1 cellular context compared by ENCODE assay signal in genomic region chr16:89922884-89923639, GRCh38.
TF ChIP-seq lines count a peak whose summit lies in the region.

Gene TUBB3, plus strand, starts transcription at chr16:89923342. Its CDS starts 60 bp downstream, at chr16:89923402.

TF ChIP-seq in HepG2, 621 proteins besides CTCF, POLR2A, EP300 and RAD21 (continued from another document and continues in another):
- TF ChIP-seq ZNF512B (CRISPR knock-in tag; IDR thresholded peaks at IDR 0.05; ENCODE audit: borderline replicate concordance) = no peak
- TF ChIP-seq ZNF20 (CRISPR knock-in tag; IDR thresholded peaks at IDR 0.05) = no peak; the same call in 1 of the 2 replicates
- TF ChIP-seq SP2 (CRISPR knock-in tag; IDR thresholded peaks at IDR 0.05) = 0 out of 2 replicates have a peak, but pooled peaks have one; percentile 6
- peak; percentile 73 for TF ChIP-seq ZFY (CRISPR knock-in tag; IDR thresholded peaks at IDR 0.05)
- no peak; the same call in 1 of the 2 replicates for TF ChIP-seq ZNF616 (CRISPR knock-in tag; IDR thresholded peaks at IDR 0.05; ENCODE audit: low read depth)
- TF ChIP-seq ZFAT (CRISPR knock-in tag; conservative IDR thresholded peaks at IDR 0.05) = no peak
- no peak; the same call in 1 of the 2 replicates for TF ChIP-seq ZBTB7A (CRISPR knock-in tag; IDR thresholded peaks at IDR 0.05)
- TF ChIP-seq FOXO4 (CRISPR knock-in tag; conservative IDR thresholded peaks at IDR 0.05) = no peak
- no peak for TF ChIP-seq ZMYM3 (CRISPR knock-in tag; IDR thresholded peaks at IDR 0.05)
- TF ChIP-seq ZBTB37 (CRISPR knock-in tag; IDR thresholded peaks at IDR 0.05) = no peak
- no peak for TF ChIP-seq ISL2 (CRISPR knock-in tag; IDR thresholded peaks at IDR 0.05)
- TF ChIP-seq ZNF780A (CRISPR knock-in tag; IDR thresholded peaks at IDR 0.05) = no peak
- TF ChIP-seq E2F5 (CRISPR knock-in tag; conservative IDR thresholded peaks at IDR 0.05) = peak; percentile 55; the same call in 1 of the 2 replicates
- no peak for TF ChIP-seq ZFP90 (CRISPR knock-in tag; IDR thresholded peaks at IDR 0.05; ENCODE audit: borderline replicate concordance)
- peak; percentile 12; the same call in 1 of the 2 replicates for TF ChIP-seq BORCS8-MEF2B (CRISPR knock-in tag; IDR thresholded peaks at IDR 0.05)
- 0 out of 2 replicates have a peak, but pooled peaks have one; percentile 55 for TF ChIP-seq MEF2D (CRISPR knock-in tag; IDR thresholded peaks at IDR 0.05)
- no peak for TF ChIP-seq ATF3 (CRISPR knock-in tag; IDR thresholded peaks at IDR 0.05)
- TF ChIP-seq STAT5B (CRISPR knock-in tag; IDR thresholded peaks at IDR 0.05) = no peak
- no peak for TF ChIP-seq ZSCAN9 (CRISPR knock-in tag; IDR thresholded peaks at IDR 0.05; ENCODE audit: borderline replicate concordance)
- TF ChIP-seq ATF7-NPFF (CRISPR knock-in tag; IDR thresholded peaks at IDR 0.05; ENCODE audit: low read depth) = peak; percentile 90
- peak; percentile 36; the same call in 1 of the 2 replicates for TF ChIP-seq MTF1 (CRISPR knock-in tag; IDR thresholded peaks at IDR 0.05)
- no peak; the same call in 1 of the 2 replicates for TF ChIP-seq SSRP1 (CRISPR knock-in tag; IDR thresholded peaks at IDR 0.05)
- 0 out of 2 replicates have a peak, but pooled peaks have one; percentile 31 for TF ChIP-seq JUND (CRISPR knock-in tag; IDR thresholded peaks at IDR 0.05)
- peak; percentile 57 for TF ChIP-seq ZNF777 (CRISPR knock-in tag; IDR thresholded peaks at IDR 0.05)
- TF ChIP-seq ZBTB1 (CRISPR knock-in tag; IDR thresholded peaks at IDR 0.05; ENCODE audit: borderline replicate concordance) = peak; percentile 96
- TF ChIP-seq CAMTA2 (CRISPR knock-in tag; IDR thresholded peaks at IDR 0.05; ENCODE audit: borderline replicate concordance) = peak; percentile 85; the same call in 1 of the 2 replicates
- no peak for TF ChIP-seq HOXA7 (CRISPR knock-in tag; IDR thresholded peaks at IDR 0.05)
- no peak for TF ChIP-seq DMTF1 (CRISPR knock-in tag; IDR thresholded peaks at IDR 0.05)
- no peak for TF ChIP-seq MAF1 (CRISPR knock-in tag; IDR thresholded peaks at IDR 0.05; ENCODE audit: borderline replicate concordance)
- no peak for TF ChIP-seq DNMT1 (CRISPR knock-in tag; IDR thresholded peaks at IDR 0.05)
- TF ChIP-seq E2F1 (CRISPR knock-in tag; IDR thresholded peaks at IDR 0.05) = no peak
- TF ChIP-seq BCL3 (CRISPR knock-in tag; IDR thresholded peaks at IDR 0.05) = no peak; the same call in none of the 2 replicates
- no peak; the same call in 1 of the 2 replicates for TF ChIP-seq ZNF607 (CRISPR knock-in tag; IDR thresholded peaks at IDR 0.05; ENCODE audit: borderline replicate concordance)
- no peak for TF ChIP-seq WIZ (CRISPR knock-in tag; IDR thresholded peaks at IDR 0.05)
- TF ChIP-seq MBD4 (IDR thresholded peaks at IDR 0.05; ENCODE audit: borderline replicate concordance, low read length) = no peak
- TF ChIP-seq MYC (CRISPR knock-in tag; IDR thresholded peaks at IDR 0.05; ENCODE audit: borderline replicate concordance) = no peak
- no peak for TF ChIP-seq JUN (CRISPR knock-in tag; IDR thresholded peaks at IDR 0.05)
- no peak for TF ChIP-seq TP53 (CRISPR knock-in tag; conservative IDR thresholded peaks at IDR 0.05)
- peak; percentile 45; the same call in 1 of the 2 replicates for TF ChIP-seq PHF8 (CRISPR knock-in tag; IDR thresholded peaks at IDR 0.05)
- TF ChIP-seq ZNF83 (CRISPR knock-in tag; IDR thresholded peaks at IDR 0.05; ENCODE audit: borderline replicate concordance) = no peak
- peak; percentile 82 for TF ChIP-seq ZNF335 (CRISPR knock-in tag; IDR thresholded peaks at IDR 0.05)
- TF ChIP-seq IRF2 (CRISPR knock-in tag; IDR thresholded peaks at IDR 0.05) = peak; percentile 60
- TF ChIP-seq RFX1 (IDR thresholded peaks at IDR 0.05) = no peak
- no peak for TF ChIP-seq PRDM10 (CRISPR knock-in tag; IDR thresholded peaks at IDR 0.05; ENCODE audit: low read depth)
- TF ChIP-seq ZSCAN30 (CRISPR knock-in tag; IDR thresholded peaks at IDR 0.05) = no peak
- no peak for TF ChIP-seq ZNF282 (IDR thresholded peaks at IDR 0.05; ENCODE audit: partially characterized antibody)
- TF ChIP-seq CCDC6 (CRISPR knock-in tag; IDR thresholded peaks at IDR 0.05) = peak; percentile 83
- no peak; the same call in none of the 2 replicates for TF ChIP-seq ZZZ3 (CRISPR knock-in tag; IDR thresholded peaks at IDR 0.05; ENCODE audit: borderline replicate concordance)
- TF ChIP-seq IKZF5 (CRISPR knock-in tag; IDR thresholded peaks at IDR 0.05) = no peak
- TF ChIP-seq ZNF691 (CRISPR knock-in tag; IDR thresholded peaks at IDR 0.05; ENCODE audit: borderline replicate concordance, low read depth) = peak; percentile 38; the same call in 1 of the 2 replicates
- TF ChIP-seq ZNF569 (CRISPR knock-in tag; IDR thresholded peaks at IDR 0.05; ENCODE audit: borderline replicate concordance) = no peak
